In genomic region chr22:48368975-48369525, GRCh38 we compare ENCODE assay signal across 20 cellular contexts.
"Had no signal": no experiment of that assay in that cellular context is flagged by ENCODE, and none has a peak within 500 bp of the region (broad histone marks: within the 10 kb centered on the region; RNA-seq: fewer than 3 reads in every experiment).

No MANE protein-coding gene starts in this region.

- H2AFZ ChIP-seq: neural progenitor cell had no signal

- H3K36me3 ChIP-seq: adrenal gland, breast epithelium, esophagus muscularis mucosa, neural progenitor cell, ovary, right lobe of liver, upper lobe of right lung had no signal

- H3K9ac ChIP-seq: neural progenitor cell had no signal

- H3K9me3 ChIP-seq: adrenal gland, breast epithelium, esophagus muscularis mucosa, ovary, right lobe of liver, testis, upper lobe of right lung had no signal

- H3K4me3 ChIP-seq: adrenal gland, breast epithelium, esophagus muscularis mucosa, lung, neural progenitor cell, ovary, right lobe of liver, smooth muscle cell, testis, upper lobe of right lung had no signal

- DNase-seq: activated CD4-positive, CD25-positive, alpha-beta regulatory T cell treated with anti-CD3 and anti-CD28 coated beads, Interleukin-2, amount 50 U/mL, for 72 hours; activated CD8-positive, alpha-beta memory T cell treated with anti-CD3 and anti-CD28 coated beads for 24 hours; activated CD8-positive, alpha-beta memory T cell treated with anti-CD3 and anti-CD28 coated beads, Interleukin-2, amount 50 U/mL, for 48 hours; activated gamma-delta T cell treated with Interleukin-2 at 50 U/mL for 16 hours; activated T-cell treated with anti-CD3 and anti-CD28 coated beads, Interleukin-2, amount 50 U/mL, for 48 hours; adrenal gland; effector CD4-positive, alpha-beta T cell; midbrain; ovary; right lobe of liver; stimulated activated CD4-positive, alpha-beta T cell treated with anti-CD3 and anti-CD28 coated beads, Interleukin-4, amount 100 ng/mL, for 4 hours; T-helper 1 cell; T-helper 9 cell; testis; upper lobe of right lung had no signal

- H3K27me3 ChIP-seq: adrenal gland, ovary, right lobe of liver, testis, upper lobe of right lung had no signal

- H3K4me1 ChIP-seq: adrenal gland, breast epithelium, upper lobe of right lung had no signal

- H3K27ac ChIP-seq: adrenal gland, breast epithelium, esophagus muscularis mucosa, neural progenitor cell, ovary, testis, upper lobe of right lung had no signal
